ENCODE assay signal across 23 cellular contexts in genomic region chr7:102944241-102944640, GRCh38. TPM values are rescaled to one million over a fixed set of nuclear protein-coding genes. Genes with fewer than 3 reads are reported as not detected.
"Had no signal": no experiment of that assay in that cellular context is flagged by ENCODE, and none has a peak within 500 bp of the region (broad histone marks: within the 10 kb centered on the region; RNA-seq: fewer than 3 reads in every experiment).

No MANE protein-coding gene starts in this region.

- H3K27me3 ChIP-seq: body of pancreas, heart right ventricle, neutrophil, right lobe of liver, suprapubic skin, tibial artery had no signal

- H3K36me3 ChIP-seq: left ventricle myocardium inferior, neutrophil, right lobe of liver, suprapubic skin, tibial artery had no signal

- H3K27ac ChIP-seq: body of pancreas, heart right ventricle, neutrophil, right lobe of liver, skin epidermis, suprapubic skin, tibial artery had no signal

- H3K4me1 ChIP-seq: body of pancreas, right lobe of liver had no signal

- ATAC-seq: activated CD8-positive, alpha-beta T cell treated with anti-CD3 and anti-CD28 coated beads for 36 hours; activated naive CD4-positive, alpha-beta T cell treated with anti-CD3 and anti-CD28 coated beads, Interleukin-2, amount 50 U/mL, for 72 hours; activated T-cell treated with anti-CD3 and anti-CD28 coated beads, Interleukin-2, amount 50 U/mL, for 4 hours; activated T-helper 17 cell treated with anti-CD3 and anti-CD28 coated beads, Interleukin-2, amount 50 U/mL, for 72 hours; body of pancreas; heart right ventricle; right lobe of liver; stimulated activated naive B cell treated with anti-CD40 and anti-IgM and Interleukin-4, amounts not matched to agents 10 μg/mL and 1 μg/mL and 100 μg/mL, for 72 hours had no signal

- DNase-seq: activated B cell treated with CpG ODN at 0.5 μM for 24 hours; activated CD4-positive, alpha-beta T cell treated with anti-CD3 and anti-CD28 coated beads, Interleukin-2, amount 50 U/mL, for 1 hour; activated CD8-positive, alpha-beta T cell treated with anti-CD3 and anti-CD28 coated beads for 36 hours; activated T-cell treated with anti-CD3 and anti-CD28 coated beads, Interleukin-2, amount 50 U/mL, for 4 hours; anterior cingulate cortex; body of pancreas; dermis blood vessel endothelial cell; effector CD4-positive, alpha-beta T cell; foreskin fibroblast; heart right ventricle; left ventricle myocardium inferior; right lobe of liver; stimulated activated naive B cell treated with anti-CD40 and anti-IgM and Interleukin-4, amounts not matched to agents 10 μg/mL and 1 μg/mL and 100 μg/mL, for 72 hours; T-helper 1 cell; tibial artery had no signal

- H3K9me3 ChIP-seq: body of pancreas, heart right ventricle, left ventricle myocardium inferior, neutrophil, right lobe of liver, suprapubic skin, tibial artery had no signal

- H3K4me3 ChIP-seq: body of pancreas, heart right ventricle, left ventricle myocardium inferior, lung, right lobe of liver, skin epidermis, suprapubic skin, tibial artery had no signal

- FAIRE-seq: colon, islet of Langerhans had no signal

RNA-seq across cellular contexts. Expression of gene LRRC17, which starts 31.4 kb away (rescaled TPM):
- total RNA-seq: activated CD8-positive, alpha-beta T cell treated with anti-CD3 and anti-CD28 coated beads for 36 hours; activated naive CD4-positive, alpha-beta T cell treated with anti-CD3 and anti-CD28 coated beads, Interleukin-2, amount 50 U/mL, for 72 hours; activated T-helper 17 cell treated with anti-CD3 and anti-CD28 coated beads, Interleukin-2, amount 50 U/mL, for 72 hours had no signal
